1 cellular context compared by ENCODE assay signal in genomic region chr1:12203216-12204007, GRCh38.
TF ChIP-seq lines count a peak whose summit lies in the region.

No MANE protein-coding gene starts in this region.

TF ChIP-seq in K562, 482 proteins besides CTCF, POLR2A, EP300 and RAD21 (continued from another document and continues in another):
- no peak for TF ChIP-seq CHD7 (IDR thresholded peaks at IDR 0.05; ENCODE audit: low read depth, low read length)
- TF ChIP-seq KDM1A (IDR thresholded peaks at IDR 0.05), result peak in 1 of 2 experiments; percentile 68; a peak in 1 of 4 replicates
- peak; percentile 70 for TF ChIP-seq CXXC5 (CRISPR knock-in tag; IDR thresholded peaks at IDR 0.05)
- TF ChIP-seq SMARCA5 (IDR thresholded peaks at IDR 0.05), result peak; percentile 60; the same call in 1 of the 2 replicates
- peak; percentile 47; the same call in 1 of the 2 replicates for TF ChIP-seq MAX (CRISPR knock-in tag; IDR thresholded peaks at IDR 0.05)
- peak; percentile 43 to 52 for TF ChIP-seq NRF1 (conservative IDR thresholded peaks at IDR 0.05 in 1 of 2, IDR thresholded peaks at IDR 0.05 in 1 of 2)
- no peak for TF ChIP-seq HDAC1 (IDR thresholded peaks at IDR 0.05)
- no peak for TF ChIP-seq TEAD2 (tag; IDR thresholded peaks at IDR 0.05)
- TF ChIP-seq FUS (optimal IDR thresholded peaks at IDR 0.05; ENCODE audit: low read depth, low read length), result no peak
- 0 out of 2 replicates have a peak, but pooled peaks have one; percentile 29 for TF ChIP-seq MTA2 (IDR thresholded peaks at IDR 0.05; ENCODE audit: low read depth)
- TF ChIP-seq ZBTB7A (IDR thresholded peaks at IDR 0.05; ENCODE audit: borderline replicate concordance, control insufficient read depth, low read depth, low read length), result peak; percentile 43; the same call in 1 of the 2 replicates
- TF ChIP-seq CSDE1 (IDR thresholded peaks at IDR 0.05), result no peak
- peak; percentile 87 for TF ChIP-seq ARID1B (IDR thresholded peaks at IDR 0.05)
- TF ChIP-seq ILK (tag; IDR thresholded peaks at IDR 0.05; ENCODE audit: borderline replicate concordance, low read depth), result no peak
- TF ChIP-seq TCF3 (CRISPR knock-in tag; IDR thresholded peaks at IDR 0.05), result peak; percentile 81
- no peak for TF ChIP-seq MYBL2 (IDR thresholded peaks at IDR 0.05; ENCODE audit: low read depth)
- TF ChIP-seq MYBL2 (CRISPR knock-in tag; IDR thresholded peaks at IDR 0.05; ENCODE audit: borderline replicate concordance), result no peak
- TF ChIP-seq SMARCE1 (IDR thresholded peaks at IDR 0.05), result 0 out of 2 replicates have a peak, but pooled peaks have one; percentile 60
- peak; percentile 50; the same call in 1 of the 2 replicates for TF ChIP-seq EP400 (IDR thresholded peaks at IDR 0.05)
- TF ChIP-seq BHLHE40 (IDR thresholded peaks at IDR 0.05; ENCODE audit: low read length), result peak; percentile 74; the same call in 1 of the 2 replicates
- peak; percentile 80; the same call in 1 of the 2 replicates for TF ChIP-seq ZBTB33 (CRISPR knock-in tag; IDR thresholded peaks at IDR 0.05)
- TF ChIP-seq CBFA2T2 (conservative IDR thresholded peaks at IDR 0.05), result peak; percentile 49; the same call in 1 of the 2 replicates
- TF ChIP-seq STAT6 (CRISPR knock-in tag; IDR thresholded peaks at IDR 0.05), result no peak
- peak; percentile 49 for TF ChIP-seq PRDM10 (IDR thresholded peaks at IDR 0.05; ENCODE audit: partially characterized antibody)
- peak; percentile 41 for TF ChIP-seq TEAD4 (IDR thresholded peaks at IDR 0.05; ENCODE audit: low read length)
- no peak for TF ChIP-seq TEAD4 (CRISPR knock-in tag; IDR thresholded peaks at IDR 0.05; ENCODE audit: borderline replicate concordance)
- 0 out of 2 replicates have a peak, but pooled peaks have one; percentile 9 for TF ChIP-seq POLR2G (IDR thresholded peaks at IDR 0.05; ENCODE audit: low read depth, low read length)
- TF ChIP-seq ZNF263 (CRISPR knock-in tag; IDR thresholded peaks at IDR 0.05; ENCODE audit: borderline replicate concordance), result no peak; the same call in 1 of the 2 replicates
- peak; percentile 79; the same call in 1 of the 2 replicates for TF ChIP-seq BCOR (IDR thresholded peaks at IDR 0.05)
- 0 out of 2 replicates have a peak, but pooled peaks have one; percentile 20 for TF ChIP-seq ATF7 (IDR thresholded peaks at IDR 0.05)
- TF ChIP-seq ZKSCAN3 (CRISPR knock-in tag; IDR thresholded peaks at IDR 0.05), result no peak
- TF ChIP-seq NUFIP1 (IDR thresholded peaks at IDR 0.05; ENCODE audit: partially characterized antibody), result peak; percentile 32
- TF ChIP-seq SMARCA4 (IDR thresholded peaks at IDR 0.05), result peak; percentile 65
- peak; percentile 26; the same call in 1 of the 2 replicates for TF ChIP-seq HDAC2 (IDR thresholded peaks at IDR 0.05)
- TF ChIP-seq CREM (IDR thresholded peaks at IDR 0.05; ENCODE audit: low read depth), result peak; percentile 21; the same call in 1 of the 2 replicates
- peak; percentile 76; the same call in 1 of the 2 replicates for TF ChIP-seq DMBX1 (CRISPR knock-in tag; IDR thresholded peaks at IDR 0.05; ENCODE audit: borderline replicate concordance)
- no peak for TF ChIP-seq LEF1 (IDR thresholded peaks at IDR 0.05)
- no peak for TF ChIP-seq BRD4 (IDR thresholded peaks at IDR 0.05)
- peak; percentile 25 for TF ChIP-seq NEUROD1 (IDR thresholded peaks at IDR 0.05; ENCODE audit: borderline replicate concordance, low read depth, low read length, partially characterized antibody)
- TF ChIP-seq ZNF347 (CRISPR knock-in tag; IDR thresholded peaks at IDR 0.05; ENCODE audit: low read depth), result no peak
- peak; percentile 85 for TF ChIP-seq DPF2 (IDR thresholded peaks at IDR 0.05)
- 0 out of 2 replicates have a peak, but pooled peaks have one; percentile 23 for TF ChIP-seq RBFOX2 (IDR thresholded peaks at IDR 0.05; ENCODE audit: low read depth, low read length)
- no peak for TF ChIP-seq MBD2 (IDR thresholded peaks at IDR 0.05; ENCODE audit: borderline replicate concordance, low read depth)
- TF ChIP-seq MTA3 (IDR thresholded peaks at IDR 0.05; ENCODE audit: borderline replicate concordance), result no peak
- TF ChIP-seq RUNX1 (IDR thresholded peaks at IDR 0.05; ENCODE audit: low read depth), result 0 out of 2 replicates have a peak, but pooled peaks have one; percentile 51
- 0 out of 2 replicates have a peak, but pooled peaks have one; percentile 63 for TF ChIP-seq ZC3H4 (CRISPR knock-in tag; IDR thresholded peaks at IDR 0.05; ENCODE audit: borderline replicate concordance)
- TF ChIP-seq L3MBTL2 (IDR thresholded peaks at IDR 0.05), result peak; percentile 92
